In genomic region chr16:13957197-13958078, GRCh38 we compare ENCODE assay signal across 8 cellular contexts. TPM values are rescaled to one million over a fixed set of nuclear protein-coding genes. Genes with fewer than 3 reads are reported as not detected.
DNase-seq lines count a peak whose midpoint lies in the region; ATAC-seq and TF ChIP-seq lines count a peak whose summit lies in the region.

No MANE protein-coding gene starts in this region.

- H3K27ac ChIP-seq in fibroblast of lung (ENCODE audit: insufficient read depth, low read length): peak overlapping the region; percentile 82

- TF ChIP-seq CTCF in GM06990 (IDR thresholded peaks at IDR 0.05; ENCODE audit: insufficient read depth, low read length, poor library complexity, severe bottlenecking) (no peak), HFFc6 (IDR thresholded peaks at IDR 0.05) (no peak), fibroblast of lung (conservative IDR thresholded peaks at IDR 0.05 in 1 of 2, IDR thresholded peaks at IDR 0.05 in 1 of 2; ENCODE audit: low read depth in 1 of 2, low read length in 2 of 2) (no peak)

- ATAC-seq in T-helper 17 cell: peak; percentile 68

- H3K4me3 Mint-ChIP-seq in HFFc6 (peak overlapping the region; percentile 87), T-helper 17 cell (peak overlapping the region; percentile 92)

- H3K27ac Mint-ChIP-seq in HFFc6: peak overlapping the region; percentile 99
- peak overlapping the region; percentile 95 for H3K27ac Mint-ChIP-seq in T-helper 17 cell

- H3K36me3 Mint-ChIP-seq in HFFc6 (ENCODE audit: low read depth) (no peaks in the 10 kb centered on the region), T-helper 17 cell (ENCODE audit: low read depth) (peaks cover 8% of the 10 kb centered on the region)

- H3K4me2 ChIP-seq in fibroblast of lung (ENCODE audit: extremely low read depth, insufficient read depth, low read length): peak overlapping the region; percentile 81

- peak overlapping the region; percentile 16 for H3K4me3 ChIP-seq in GM06990 (replicated peaks; ENCODE audit: low read depth, low read length)
- peak overlapping the region; percentile 19 to 69 (median 47) for H3K4me3 ChIP-seq in fibroblast of lung (replicated peaks in 1 of 4; ENCODE audit: control extremely low read depth in 1 of 4, insufficient read depth in 1 of 4, low read depth in 3 of 4, low read length in 4 of 4)

- H3K9ac ChIP-seq in fibroblast of lung (ENCODE audit: insufficient read depth, low read length): peak overlapping the region; percentile 62

- H2AFZ ChIP-seq in fibroblast of lung (ENCODE audit: low read length): no peak overlapping the region

- H3K4me1 Mint-ChIP-seq in HFFc6 (ENCODE audit: low read depth): peaks cover 57% of the 10 kb centered on the region
- H3K4me1 Mint-ChIP-seq in T-helper 17 cell: peaks cover 25% of the 10 kb centered on the region

- H3K27me3 Mint-ChIP-seq in HFFc6 (ENCODE audit: insufficient read depth) (no peaks in the 10 kb centered on the region; the same call in 1 of the 2 replicates), T-helper 17 cell (peaks cover 34% of the 10 kb centered on the region)

- H3K4me1 ChIP-seq in fibroblast of lung (ENCODE audit: control insufficient read depth, extremely low read depth, insufficient read depth, low read length): peaks cover 11% of the 10 kb centered on the region

- no peaks in the 10 kb centered on the region for H3K36me3 ChIP-seq in GM06990 (ENCODE audit: control insufficient read depth, insufficient read depth, low read length)
- H3K36me3 ChIP-seq in fibroblast of lung (ENCODE audit: control insufficient read depth, insufficient read depth, low read length): no peaks in the 10 kb centered on the region

- no peaks in the 10 kb centered on the region for H3K79me2 ChIP-seq in fibroblast of lung (ENCODE audit: control insufficient read depth, insufficient read depth, low read length)

- H3K9me3 ChIP-seq in T-helper 17 cell (ENCODE audit: control insufficient read depth, low read length, poor library complexity, severe bottlenecking) (no peaks in the 10 kb centered on the region), fibroblast of lung (ENCODE audit: control insufficient read depth, insufficient read depth, low read depth, low read length) (no peaks in the 10 kb centered on the region)

- DNase-seq in A172 (ENCODE audit: low spot score) (peak; percentile 97), GM06990 (ENCODE audit: extremely low read depth, insufficient read length) (peak; percentile 61), HFFc6 (peak; percentile 93), MV-4-11 (lab: John Stamatoyannopoulos, UW) (peak; percentile 86), T-helper 17 cell (no peak), fibroblast of lung (ENCODE audit: low read depth in 2 of 2) (peak; percentile 98 to 99), occipital lobe (lab: John Stamatoyannopoulos, UW) (peak; percentile 56), NCI-H187 (lab: John Stamatoyannopoulos, UW) (no peak)

- H3K27me3 ChIP-seq in GM06990 (replicated peaks; ENCODE audit: control insufficient read depth, insufficient read depth, low read length) (no peaks in the 10 kb centered on the region), fibroblast of lung (ENCODE audit: control insufficient read depth, insufficient read depth, low read length) (no peaks in the 10 kb centered on the region)

- H4K20me1 ChIP-seq in fibroblast of lung (ENCODE audit: control insufficient read depth, extremely low read depth, insufficient read depth, low read length): no peaks in the 10 kb centered on the region

- no peaks in the 10 kb centered on the region for H3K9me3 Mint-ChIP-seq in HFFc6

RNA-seq across cellular contexts. Expression of gene ERCC4, which starts 37.5 kb away (rescaled TPM):
- 11.6 and 12.7 TPM in 2 replicates for total RNA-seq in A172 (2014; rRNA removed; shearing (Covaris generic))
- 10 to 100 TPM; 14.6 to 18.8 (median 15.8) TPM for total RNA-seq in HFFc6 (2021; fragmentation: NEBNext Ultra II Directional; extraction: Animal tissue kit (Norgen Biotek cat#: 25700))
- total RNA-seq in T-helper 17 cell (1 to 10 TPM; 8.7 to 9.9 TPM), fibroblast of lung (9.5 and 10.6 TPM in 2 replicates), occipital lobe (15.4 TPM)
- 4.3 and 5.9 TPM in 2 replicates for polyA plus RNA-seq in fibroblast of lung
- 4.6 and 6.8 TPM in 2 replicates for polyA plus RNA-seq in fibroblast of lung (2012)
- polyA minus RNA-seq in fibroblast of lung (ENCODE audit: low replicate concordance): 2.1 and 13.2 TPM in 2 replicates

Comparison
In these comparisons a context has a peak if more than half of its experiments do, and no peak if none do; other contexts are left out.
1. DNase-seq: peak in A172 (single experiment), GM06990 (single experiment), HFFc6 (single experiment), MV-4-11 (single experiment), fibroblast of lung (2 of 2) and occipital lobe (single experiment); none in T-helper 17 cell (0 of 3) and NCI-H187 (0 of 2).